In the genomic region with DNA sequence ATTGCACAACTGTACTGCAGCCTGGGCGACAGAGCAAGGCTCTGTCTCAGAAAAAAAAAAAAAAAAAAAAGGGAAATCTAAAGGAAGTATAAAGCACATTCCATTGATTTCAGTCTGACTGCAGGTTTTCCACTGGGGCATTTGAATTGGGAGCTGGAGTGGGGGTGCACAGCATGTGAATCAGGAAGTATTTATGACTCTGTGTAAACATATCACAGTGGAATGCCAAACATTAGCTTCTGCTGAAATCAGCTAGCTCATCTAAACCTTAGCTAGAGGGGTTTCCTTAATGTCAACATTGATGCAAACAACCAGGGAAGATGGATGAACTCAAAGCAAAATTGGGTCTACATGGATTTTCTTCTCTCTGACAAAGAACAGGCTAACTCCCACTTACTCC, we compare ENCODE assay signal across 15 cellular contexts.
DNase-seq lines count a peak whose midpoint lies in the region; ATAC-seq and TF ChIP-seq lines count a peak whose summit lies in the region.
"Had no signal": no experiment of that assay in that cellular context is flagged by ENCODE, and none has a peak within 500 bp of the region (broad histone marks: within the 10 kb centered on the region; RNA-seq: fewer than 3 reads in every experiment).

No MANE protein-coding gene starts in this region.

- no TSS peak for BruUV-seq in A673 (replicated peaks; lab: Mats Ljungman, UMichigan)

- no peaks in the 10 kb centered on the region for H3K9me3 ChIP-seq in A673 (ENCODE audit: low read depth, low read length, poor library complexity, severe bottlenecking)
- H3K9me3 ChIP-seq in mesodermal cell (ENCODE audit: control insufficient read depth, low read length): no peaks in the 10 kb centered on the region
- no peaks in the 10 kb centered on the region for H3K9me3 ChIP-seq in thyroid gland

- H3K36me3 ChIP-seq in A673 (ENCODE audit: insufficient read depth, low read length, poor library complexity, severe bottlenecking) (no peaks in the 10 kb centered on the region), mesodermal cell (ENCODE audit: control insufficient read depth, insufficient read depth, low read length) (no peaks in the 10 kb centered on the region), thyroid gland (no peaks in the 10 kb centered on the region)

- H3K4me3 ChIP-seq in A673 (ENCODE audit: low read depth, low read length, poor library complexity, severe bottlenecking): no peak overlapping the region
- H3K4me3 ChIP-seq in fibroblast of villous mesenchyme (ENCODE audit: low read depth, low read length): no peak overlapping the region
- no peak overlapping the region for H3K4me3 ChIP-seq in mesodermal cell (ENCODE audit: extremely low read depth, insufficient read depth, low read length, poor library complexity, severe bottlenecking)
- H3K4me3 ChIP-seq in thyroid gland (replicated peaks in 1 of 3): no peak overlapping the region
- H3K4me3 ChIP-seq: SK-N-MC had no signal

- no peak for TF ChIP-seq POLR2A in thyroid gland (IDR thresholded peaks at IDR 0.05)

- CTCF ChIA-PET in A673 (lab: Charles Lee): no interaction called here

- TF ChIP-seq CTCF in A673 (conservative IDR thresholded peaks at IDR 0.05; ENCODE audit: low read depth, low read length): no peak
- TF ChIP-seq CTCF in fibroblast of villous mesenchyme (IDR thresholded peaks at IDR 0.05; ENCODE audit: insufficient read depth, low read depth, low read length): no peak
- no peak for TF ChIP-seq CTCF in thyroid gland (IDR thresholded peaks at IDR 0.05)

- no peak for ATAC-seq in GM18873 (IDR thresholded peaks at IDR 0.05; ENCODE audit: low FRiP score, unreplicated experiment)

- H3K27ac ChIP-seq in A673 (ENCODE audit: low read depth, low read length, poor library complexity, severe bottlenecking): no peak overlapping the region
- peak overlapping the region; percentile 3 for H3K27ac ChIP-seq in mesodermal cell (ENCODE audit: low read depth, low read length, severe bottlenecking)
- H3K27ac ChIP-seq in thyroid gland: no peak overlapping the region
- H3K27ac ChIP-seq: SK-N-MC had no signal

- H3K27me3 ChIP-seq in A673 (replicated peaks; ENCODE audit: insufficient read depth, low read depth, low read length, poor library complexity) (no peaks in the 10 kb centered on the region), thyroid gland (no peaks in the 10 kb centered on the region)

- peak; percentile 52 for DNase-seq in A673 (ENCODE audit: low spot score)
- peak; percentile 28 for DNase-seq in HT1080 (ENCODE audit: low read depth)
- peak; percentile 1 for DNase-seq in fibroblast of villous mesenchyme (ENCODE audit: low read depth)
- no peak for DNase-seq in activated CD4-positive, alpha-beta T cell treated with anti-CD3 and anti-CD28 coated beads for 48 hours
- DNase-seq in thyroid gland: no peak
- DNase-seq: ACHN, AML-193, HCEC 1CT, NCI-H1105 treated with DMSO at 0.1 percent for 48 hours, NCI-H187 treated with DMSO at 0.1 percent for 48 hours, NCI-H2171, NCI-H510A had no signal

- POLR2A ChIA-PET in A673 (lab: Charles Lee; ENCODE audit: low non-redundant PET): no interaction called here

- WGBS in mesodermal cell (ENCODE audit: insufficient coverage in 2 of 2), 2 experiments: 80 to 100% methylated on average over 1 of the region's 1 CpG
- 41 to 71% methylated on average over 1 of the region's 1 CpG for WGBS in thyroid gland, 2 donors

- intact Hi-C loops in A673 (cut with micrococcal nuclease; ENCODE audit: unreplicated experiment) (no loop called here), thyroid gland (cut with DNase I) (no loop called here)

- no peaks in the 10 kb centered on the region for H3K4me1 ChIP-seq in A673 (ENCODE audit: insufficient read depth, low read length, poor library complexity, severe bottlenecking)
- peaks cover 12% of the 10 kb centered on the region for H3K4me1 ChIP-seq in mesodermal cell (ENCODE audit: control insufficient read depth, insufficient read depth, low read length, poor library complexity, severe bottlenecking)
- H3K4me1 ChIP-seq in thyroid gland: no peaks in the 10 kb centered on the region

Comparison
In these comparisons a context has a peak if more than half of its experiments do, and no peak if none do; other contexts are left out.
1. DNase-seq: peak in A673 (single experiment), HT1080 (single experiment) and fibroblast of villous mesenchyme (single experiment); none in activated CD4-positive, alpha-beta T cell treated with anti-CD3 and anti-CD28 coated beads for 48 hours (single experiment) and thyroid gland (0 of 2).